In the genomic region with DNA sequence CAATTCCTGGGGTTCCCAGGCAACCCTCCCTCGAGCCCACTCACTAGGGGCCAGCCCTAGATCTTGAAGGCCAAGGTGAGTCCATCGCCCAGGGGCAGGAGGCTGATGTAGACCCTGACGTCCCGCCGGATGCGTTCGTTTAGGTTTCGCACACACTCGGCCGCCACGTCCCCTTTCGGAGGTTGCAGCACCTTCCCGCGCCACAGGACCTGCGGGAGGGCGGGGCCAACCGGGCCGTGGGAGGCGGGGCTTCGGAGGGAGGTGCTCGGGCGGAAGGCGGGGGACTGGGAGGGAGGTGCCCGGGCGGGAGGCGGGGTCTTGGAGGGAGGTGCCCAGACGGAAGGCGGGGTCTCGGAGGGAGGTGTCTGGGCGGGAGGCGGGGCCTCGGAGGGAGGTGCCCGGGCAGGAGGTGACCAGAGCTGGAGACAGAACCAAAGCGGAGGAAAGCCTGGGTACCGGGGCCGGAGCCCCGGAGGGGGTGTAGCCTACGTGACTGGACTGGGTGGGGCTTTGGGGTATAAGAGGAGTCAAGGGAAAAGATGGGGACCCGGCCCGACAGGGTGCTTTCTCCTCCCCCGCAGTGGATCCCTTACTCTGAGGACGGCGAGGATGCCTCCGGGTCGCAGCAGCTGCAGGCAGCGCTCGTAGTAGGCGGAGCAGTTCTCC, we compare ENCODE assay signal across 8 cellular contexts.
DNase-seq lines count a peak whose midpoint lies in the region; ATAC-seq and FAIRE-seq lines count a peak whose summit lies in the region.

No MANE protein-coding gene starts in this region.

- peak; percentile 47 for ATAC-seq in HG03439 (IDR thresholded peaks at IDR 0.05; ENCODE audit: unreplicated experiment)

- peak; percentile 85 for FAIRE-seq in GM19239 (lab: Jason Lieb, UNC)

- DNase-seq in AG20443 (ENCODE audit: low spot score) (peak; percentile 98), GM19239 (ENCODE audit: insufficient read length, low spot score) (peak; percentile 84), NCI-H82 treated with DMSO at 0.1 percent for 48 hours (lab: John Stamatoyannopoulos, UW; ENCODE audit: unreplicated experiment) (peak; percentile 81), medulla oblongata (ENCODE audit: extremely low spot score) (peak; percentile 63)
- DNase-seq in activated CD8-positive, alpha-beta memory T cell treated with anti-CD3 and anti-CD28 coated beads for 24 hours = peak; percentile 99
- DNase-seq in effector CD4-positive, alpha-beta T cell = peak; percentile 96
- peak; percentile 96 to 99 (median 97) for DNase-seq in stimulated activated CD4-positive, alpha-beta T cell treated with anti-CD3 and anti-CD28 coated beads, TNF-alpha, amount 100 ng/mL, for 48 hours (ENCODE audit: low read depth in 3 of 3)

Comparison
In these comparisons a context has a peak if more than half of its experiments do, and no peak if none do; other contexts are left out.
1. Peak in every context shown above with its lines: DNase-seq and ATAC-seq.